ENCODE assay signal across 8 cellular contexts in the genomic region with DNA sequence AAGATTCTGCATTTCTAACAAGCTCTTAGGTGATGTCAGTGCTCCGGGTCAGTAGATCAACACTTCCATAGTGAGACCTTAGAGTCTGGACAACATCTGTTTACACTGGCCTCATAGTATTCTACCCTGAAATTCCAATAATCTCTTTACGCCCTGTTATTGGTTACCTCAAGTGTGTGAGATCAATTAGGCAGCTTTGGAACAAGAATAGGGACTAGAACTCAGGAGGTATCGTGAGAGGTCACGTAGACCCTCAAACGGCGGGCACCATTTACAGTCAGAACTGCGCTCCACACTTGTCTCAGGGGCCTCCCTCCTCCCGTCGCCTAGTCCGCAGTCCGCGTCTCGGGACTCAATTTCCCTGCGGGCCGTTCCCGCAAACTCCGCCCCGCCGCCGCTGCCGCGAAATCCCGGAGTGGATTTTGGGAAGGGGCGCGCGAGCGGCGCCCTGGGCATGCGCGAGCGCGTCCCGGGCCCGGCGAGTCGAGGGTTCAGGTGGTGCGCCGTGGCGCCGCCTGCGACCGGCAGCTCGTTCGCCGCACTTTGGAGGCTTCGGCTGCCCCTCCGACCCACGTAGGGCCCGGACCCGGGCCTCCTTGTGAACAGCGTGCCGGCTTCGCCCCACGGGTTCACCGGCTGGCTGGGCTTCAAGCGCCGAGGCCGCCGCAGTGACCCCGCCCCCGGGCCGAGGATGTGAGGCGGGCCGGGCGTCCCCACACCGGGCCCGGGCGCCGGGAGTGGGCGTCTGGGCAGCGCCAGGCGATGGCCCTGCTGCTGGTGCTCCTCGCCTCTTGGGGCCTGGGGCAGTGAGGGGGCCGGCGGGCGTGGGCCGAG. TPM values are rescaled to one million over a fixed set of nuclear protein-coding genes. Genes with fewer than 3 reads are reported as not detected.
A peak's percentile ranks its signal among the peaks of the same experiment; 100 is the strongest.
DNase-seq lines count a peak whose midpoint lies in the region; ATAC-seq, FAIRE-seq and TF ChIP-seq lines count a peak whose summit lies in the region.

TSS of gene PLEKHA8 (plus strand) at position 498 of the 834 bp plus-strand sequence. CDS start 351 bp downstream, outside the sequence.

- peaks cover 15% of the 10 kb centered on the region for H3K4me1 Mint-ChIP-seq in Caco-2 (ENCODE audit: low read depth, unreplicated experiment)

- dilution Hi-C loops in endothelial cell of umbilical vein (cut with MboI; ENCODE audit: extremely low pct_ligation_motif_present, low sequenced_read_pairs): no loop called here

- H3K36me3 Mint-ChIP-seq in Caco-2 (ENCODE audit: insufficient read depth, unreplicated experiment): peaks cover 12% of the 10 kb centered on the region

- ATAC-seq in GM19468 (IDR thresholded peaks at IDR 0.05; ENCODE audit: extremely low read depth, unreplicated experiment): peak; percentile 20

- no peaks in the 10 kb centered on the region for H3K9me3 Mint-ChIP-seq in Caco-2 (ENCODE audit: unreplicated experiment)

- peak within 1 kb of the TSS; percentile 94 for H3K27ac Mint-ChIP-seq in Caco-2 (ENCODE audit: unreplicated experiment)

- peak within 1 kb of the TSS; percentile 63 for H3K9ac ChIP-seq in endothelial cell of umbilical vein (replicated peaks; ENCODE audit: extremely low read depth, insufficient read depth, low read length)

- TF ChIP-seq POLR2A in endothelial cell of umbilical vein (IDR thresholded peaks at IDR 0.05; ENCODE audit: low read depth, low read length): no peak

- H3K9me1 ChIP-seq in endothelial cell of umbilical vein (replicated peaks; ENCODE audit: control insufficient read depth, extremely low read depth, insufficient read depth, low read length): no peaks in the 10 kb centered on the region

- intact Hi-C loops in Caco-2 (cut with micrococcal nuclease; ENCODE audit: unreplicated experiment) (loop anchor here (2.0 kb wide), 1 partner anchor 35 kb away; no protein-coding TSS in a partner anchor), endothelial cell of umbilical vein (cut with micrococcal nuclease) (loop anchor here (1.0 to 5.0 kb wide), 5 partner anchors 8 to 254 kb away; partner anchors contain the start of genes MTURN and ZNRF2)

- no peak within 1 kb of the TSS for H3K4me3 Mint-ChIP-seq in Caco-2 (ENCODE audit: unreplicated experiment)

- CTCF ChIA-PET in Caco-2 (lab: Charles Lee): interaction anchor here (3.3 kb wide), 1 partner anchor 34 kb away, joined by 15 read pairs; no protein-coding TSS in a partner anchor
- CTCF ChIA-PET in endothelial cell of umbilical vein (lab: Charles Lee): interaction anchor here (1.1 to 2.0 kb wide), 5 partner anchors 8 to 536 kb away, joined by 3 to 10 read pairs (median 4); no protein-coding TSS in a partner anchor

- H3K4me1 ChIP-seq in Caco-2 (peaks cover 8% of the 10 kb centered on the region), endothelial cell of umbilical vein (ENCODE audit: control insufficient read depth, extremely low read depth, insufficient read depth, low read length) (peaks cover 39% of the 10 kb centered on the region)

- peak within 1 kb of the TSS; percentile 53 for H3K27ac ChIP-seq in endothelial cell of umbilical vein (ENCODE audit: insufficient read depth, low read depth, low read length)

- H3K27me3 ChIP-seq in Caco-2 (replicated peaks; ENCODE audit: control insufficient read depth, insufficient read depth, low read length): no peaks in the 10 kb centered on the region
- no peaks in the 10 kb centered on the region for H3K27me3 ChIP-seq in endothelial cell of umbilical vein (ENCODE audit: control insufficient read depth in 2 of 2, insufficient read depth in 2 of 2, low read length in 2 of 2)

- BruUV-seq in Caco-2 (replicated peaks; lab: Mats Ljungman, UMichigan): no TSS peak
- no TSS peak for BruUV-seq in endothelial cell of umbilical vein (replicated peaks; lab: Mats Ljungman, UMichigan)

- H2AFZ ChIP-seq in endothelial cell of umbilical vein (ENCODE audit: low read depth, low read length): peak within 1 kb of the TSS; percentile 99

- no peaks in the 10 kb centered on the region for H3K27me3 Mint-ChIP-seq in Caco-2 (ENCODE audit: insufficient read depth, unreplicated experiment)

- H3K9me3 ChIP-seq in Caco-2 (no peaks in the 10 kb centered on the region), endothelial cell of umbilical vein (replicated peaks; ENCODE audit: control insufficient read depth, insufficient read depth, low read length) (no peaks in the 10 kb centered on the region)

- peak within 1 kb of the TSS; percentile 99 for H3K4me2 ChIP-seq in endothelial cell of umbilical vein (ENCODE audit: insufficient read depth, low read length)

- peaks cover 12% of the 10 kb centered on the region for H4K20me1 ChIP-seq in endothelial cell of umbilical vein (replicated peaks; ENCODE audit: control insufficient read depth, extremely low read depth, insufficient read depth, low read length)

- peak; percentile 82 for FAIRE-seq in endothelial cell of umbilical vein (lab: Jason Lieb, UNC)

- H3K36me3 ChIP-seq in Caco-2 (ENCODE audit: control insufficient read depth, insufficient read depth, low read length) (no peaks in the 10 kb centered on the region), endothelial cell of umbilical vein (ENCODE audit: control insufficient read depth in 2 of 2, extremely low read depth in 1 of 2, insufficient read depth in 2 of 2, low read length in 2 of 2) (no peaks in the 10 kb centered on the region)

- H3K4me3 ChIP-seq in Caco-2 (ENCODE audit: low read depth, low read length) (peak within 1 kb of the TSS; percentile 89), endothelial cell of umbilical vein (replicated peaks in 1 of 3; ENCODE audit: insufficient read depth in 1 of 3, low read depth in 1 of 3, low read length in 3 of 3) (peak within 1 kb of the TSS; percentile 60 to 100 (median 99))

- TF ChIP-seq CTCF in Caco-2 (IDR thresholded peaks at IDR 0.05; ENCODE audit: insufficient read depth in 1 of 2, low read depth in 1 of 2, low read length in 1 of 2, severe bottlenecking in 1 of 2, unreplicated experiment in 1 of 2): no peak
- no peak for TF ChIP-seq CTCF in endothelial cell of umbilical vein (IDR thresholded peaks at IDR 0.05; ENCODE audit: extremely low read depth in 1 of 2, insufficient read depth in 1 of 2, low read depth in 1 of 2, low read length in 2 of 2)

- DNase-seq in Caco-2: peak; percentile 90 to 96
- DNase-seq in HS-27A (ENCODE audit: low read depth): peak; percentile 41
- DNase-seq in NOMO-1 treated with dmso at 0.1 percent for 144 hours (lab: John Stamatoyannopoulos, UW; ENCODE audit: unreplicated experiment): peak; percentile 84
- DNase-seq in activated CD8-positive, alpha-beta memory T cell treated with anti-CD3 and anti-CD28 coated beads, Interleukin-2, amount 50 U/mL, for 48 hours: peak; percentile 97
- peak; percentile 88 for DNase-seq in endothelial cell of umbilical vein (ENCODE audit: low read depth, low spot score)
- DNase-seq in middle frontal gyrus (ENCODE audit: extremely low spot score, low spot score): peak; percentile 78
- DNase-seq in stimulated activated CD8-positive, alpha-beta memory T cell treated with anti-CD3 and anti-CD28 coated beads, Interleukin-15, amount 100 ng/mL, for 48 hours (ENCODE audit: low read depth in 2 of 2): peak; percentile 84 to 85

- POLR2A ChIA-PET in Caco-2 (lab: Charles Lee) (no interaction called here), endothelial cell of umbilical vein (lab: Charles Lee) (interaction anchor here (1.3 kb wide), 1 partner anchor 38 kb away, joined by 5 read pairs; the partner anchor contains the start of gene SCRN1)

- H3K79me2 ChIP-seq in endothelial cell of umbilical vein (ENCODE audit: control insufficient read depth, insufficient read depth, low read length): peaks cover 44% of the 10 kb centered on the region

TF ChIP-seq in endothelial cell of umbilical vein, 7 proteins besides CTCF, POLR2A, EP300 and RAD21:
- TF ChIP-seq GATA2 (IDR thresholded peaks at IDR 0.05; ENCODE audit: insufficient read depth, insufficient read length, low read depth, low read length) (no peak), FOS (IDR thresholded peaks at IDR 0.05; ENCODE audit: borderline replicate concordance, insufficient read depth, low read length) (no peak), POLR2AphosphoS5 (IDR thresholded peaks at IDR 0.05; ENCODE audit: insufficient read depth, low read depth, low read length) (peak; percentile 49), MAX (IDR thresholded peaks at IDR 0.05; ENCODE audit: insufficient read depth, insufficient read length) (no peak)

RNA-seq across cellular contexts. Expression of gene PLEKHA8, which starts in this region (rescaled TPM):
- total RNA-seq in Caco-2 (2022) (32.5 and 34.1 TPM in 2 replicates), endothelial cell of umbilical vein (17.9 and 19.8 TPM in 2 replicates)
- 3.5 and 4.5 TPM in 2 replicates for polyA plus RNA-seq in endothelial cell of umbilical vein
- 4.7 and 5.1 TPM in 2 replicates for polyA plus RNA-seq in endothelial cell of umbilical vein (2011; cell fraction: cytosol; rRNA removed)
- polyA plus RNA-seq in endothelial cell of umbilical vein (2011; cell fraction: nucleus; rRNA removed): 12.0 and 15.2 TPM in 2 replicates
- 9.1 and 11.1 TPM in 2 replicates for polyA plus RNA-seq in endothelial cell of umbilical vein (2012)
- 13.5 and 15.6 TPM in 2 replicates for polyA minus RNA-seq in endothelial cell of umbilical vein
- polyA minus RNA-seq in endothelial cell of umbilical vein (2011; cell fraction: cytosol; rRNA and poly(A)+ RNA removed): 3.6 TPM
- 24.1 and 30.1 TPM in 2 replicates for polyA minus RNA-seq in endothelial cell of umbilical vein (2011; cell fraction: nucleus; rRNA and poly(A)+ RNA removed)

Comparison
In these comparisons a context has a peak if more than half of its experiments do, and no peak if none do; other contexts are left out.
1. Peak in every context shown above with its lines: DNase-seq, ATAC-seq, H3K4me3 ChIP-seq and H3K27ac ChIP-seq.
2. DNase-seq: peak in every context shown above with its lines; median percentile 97 in activated CD8-positive, alpha-beta memory T cell treated with anti-CD3 and anti-CD28 coated beads, Interleukin-2, amount 50 U/mL, for 48 hours; 93 in Caco-2; 88 in endothelial cell of umbilical vein; 84 in stimulated activated CD8-positive, alpha-beta memory T cell treated with anti-CD3 and anti-CD28 coated beads, Interleukin-15, amount 100 ng/mL, for 48 hours; 84 in NOMO-1 treated with dmso at 0.1 percent for 144 hours; 78 in middle frontal gyrus; 41 in HS-27A.